Comparison of ENCODE assay signal across 2 cellular contexts in genomic region chr12:109302358-109302757, GRCh38.
TF ChIP-seq lines count a peak whose summit lies in the region.

No MANE protein-coding gene starts in this region.

TF ChIP-seq in SK-N-SH treated with all-trans-retinoic acid at 6 μM for 48 hours, 23 proteins besides CTCF, POLR2A, EP300 and RAD21 (continued from another document):
- TF ChIP-seq, protein P1, sequence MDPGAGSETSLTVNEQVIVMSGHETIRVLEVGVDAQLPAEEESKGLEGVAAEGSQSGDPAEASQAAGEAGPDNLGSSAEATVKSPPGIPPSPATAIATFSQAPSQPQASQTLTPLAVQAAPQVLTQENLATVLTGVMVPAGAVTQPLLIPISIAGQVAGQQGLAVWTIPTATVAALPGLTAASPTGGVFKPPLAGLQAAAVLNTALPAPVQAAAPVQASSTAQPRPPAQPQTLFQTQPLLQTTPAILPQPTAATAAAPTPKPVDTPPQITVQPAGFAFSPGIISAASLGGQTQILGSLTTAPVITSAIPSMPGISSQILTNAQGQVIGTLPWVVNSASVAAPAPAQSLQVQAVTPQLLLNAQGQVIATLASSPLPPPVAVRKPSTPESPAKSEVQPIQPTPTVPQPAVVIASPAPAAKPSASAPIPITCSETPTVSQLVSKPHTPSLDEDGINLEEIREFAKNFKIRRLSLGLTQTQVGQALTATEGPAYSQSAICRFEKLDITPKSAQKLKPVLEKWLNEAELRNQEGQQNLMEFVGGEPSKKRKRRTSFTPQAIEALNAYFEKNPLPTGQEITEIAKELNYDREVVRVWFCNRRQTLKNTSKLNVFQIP (CRISPR knock-in tag; IDR thresholded peaks at IDR 0.05; ENCODE audit: borderline replicate concordance, low read depth), result no peak
- TF ChIP-seq RARB (CRISPR knock-in tag; IDR thresholded peaks at IDR 0.05), result no peak
- TF ChIP-seq ZNF70 (CRISPR knock-in tag; IDR thresholded peaks at IDR 0.05), result no peak
- no peak for TF ChIP-seq ZFP30 (CRISPR knock-in tag; IDR thresholded peaks at IDR 0.05)
- TF ChIP-seq, protein P2, sequence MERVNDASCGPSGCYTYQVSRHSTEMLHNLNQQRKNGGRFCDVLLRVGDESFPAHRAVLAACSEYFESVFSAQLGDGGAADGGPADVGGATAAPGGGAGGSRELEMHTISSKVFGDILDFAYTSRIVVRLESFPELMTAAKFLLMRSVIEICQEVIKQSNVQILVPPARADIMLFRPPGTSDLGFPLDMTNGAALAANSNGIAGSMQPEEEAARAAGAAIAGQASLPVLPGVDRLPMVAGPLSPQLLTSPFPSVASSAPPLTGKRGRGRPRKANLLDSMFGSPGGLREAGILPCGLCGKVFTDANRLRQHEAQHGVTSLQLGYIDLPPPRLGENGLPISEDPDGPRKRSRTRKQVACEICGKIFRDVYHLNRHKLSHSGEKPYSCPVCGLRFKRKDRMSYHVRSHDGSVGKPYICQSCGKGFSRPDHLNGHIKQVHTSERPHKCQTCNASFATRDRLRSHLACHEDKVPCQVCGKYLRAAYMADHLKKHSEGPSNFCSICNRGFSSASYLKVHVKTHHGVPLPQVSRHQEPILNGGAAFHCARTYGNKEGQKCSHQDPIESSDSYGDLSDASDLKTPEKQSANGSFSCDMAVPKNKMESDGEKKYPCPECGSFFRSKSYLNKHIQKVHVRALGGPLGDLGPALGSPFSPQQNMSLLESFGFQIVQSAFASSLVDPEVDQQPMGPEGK (CRISPR knock-in tag; IDR thresholded peaks at IDR 0.05; ENCODE audit: borderline replicate concordance), result no peak
- TF ChIP-seq, protein P3, sequence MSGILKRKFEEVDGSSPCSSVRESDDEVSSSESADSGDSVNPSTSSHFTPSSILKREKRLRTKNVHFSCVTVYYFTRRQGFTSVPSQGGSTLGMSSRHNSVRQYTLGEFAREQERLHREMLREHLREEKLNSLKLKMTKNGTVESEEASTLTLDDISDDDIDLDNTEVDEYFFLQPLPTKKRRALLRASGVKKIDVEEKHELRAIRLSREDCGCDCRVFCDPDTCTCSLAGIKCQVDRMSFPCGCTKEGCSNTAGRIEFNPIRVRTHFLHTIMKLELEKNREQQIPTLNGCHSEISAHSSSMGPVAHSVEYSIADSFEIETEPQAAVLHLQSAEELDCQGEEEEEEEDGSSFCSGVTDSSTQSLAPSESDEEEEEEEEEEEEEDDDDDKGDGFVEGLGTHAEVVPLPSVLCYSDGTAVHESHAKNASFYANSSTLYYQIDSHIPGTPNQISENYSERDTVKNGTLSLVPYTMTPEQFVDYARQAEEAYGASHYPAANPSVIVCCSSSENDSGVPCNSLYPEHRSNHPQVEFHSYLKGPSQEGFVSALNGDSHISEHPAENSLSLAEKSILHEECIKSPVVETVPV (CRISPR knock-in tag; IDR thresholded peaks at IDR 0.05), result no peak
- TF ChIP-seq OSR1 (CRISPR knock-in tag; IDR thresholded peaks at IDR 0.05), result no peak
- TF ChIP-seq, protein P4, sequence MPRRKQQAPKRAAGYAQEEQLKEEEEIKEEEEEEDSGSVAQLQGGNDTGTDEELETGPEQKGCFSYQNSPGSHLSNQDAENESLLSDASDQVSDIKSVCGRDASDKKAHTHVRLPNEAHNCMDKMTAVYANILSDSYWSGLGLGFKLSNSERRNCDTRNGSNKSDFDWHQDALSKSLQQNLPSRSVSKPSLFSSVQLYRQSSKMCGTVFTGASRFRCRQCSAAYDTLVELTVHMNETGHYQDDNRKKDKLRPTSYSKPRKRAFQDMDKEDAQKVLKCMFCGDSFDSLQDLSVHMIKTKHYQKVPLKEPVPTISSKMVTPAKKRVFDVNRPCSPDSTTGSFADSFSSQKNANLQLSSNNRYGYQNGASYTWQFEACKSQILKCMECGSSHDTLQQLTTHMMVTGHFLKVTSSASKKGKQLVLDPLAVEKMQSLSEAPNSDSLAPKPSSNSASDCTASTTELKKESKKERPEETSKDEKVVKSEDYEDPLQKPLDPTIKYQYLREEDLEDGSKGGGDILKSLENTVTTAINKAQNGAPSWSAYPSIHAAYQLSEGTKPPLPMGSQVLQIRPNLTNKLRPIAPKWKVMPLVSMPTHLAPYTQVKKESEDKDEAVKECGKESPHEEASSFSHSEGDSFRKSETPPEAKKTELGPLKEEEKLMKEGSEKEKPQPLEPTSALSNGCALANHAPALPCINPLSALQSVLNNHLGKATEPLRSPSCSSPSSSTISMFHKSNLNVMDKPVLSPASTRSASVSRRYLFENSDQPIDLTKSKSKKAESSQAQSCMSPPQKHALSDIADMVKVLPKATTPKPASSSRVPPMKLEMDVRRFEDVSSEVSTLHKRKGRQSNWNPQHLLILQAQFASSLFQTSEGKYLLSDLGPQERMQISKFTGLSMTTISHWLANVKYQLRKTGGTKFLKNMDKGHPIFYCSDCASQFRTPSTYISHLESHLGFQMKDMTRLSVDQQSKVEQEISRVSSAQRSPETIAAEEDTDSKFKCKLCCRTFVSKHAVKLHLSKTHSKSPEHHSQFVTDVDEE (CRISPR knock-in tag; IDR thresholded peaks at IDR 0.05), result no peak
- TF ChIP-seq ARNTL (CRISPR knock-in tag; IDR thresholded peaks at IDR 0.05; ENCODE audit: borderline replicate concordance, low read depth), result no peak
- no peak for TF ChIP-seq GLIS3 (CRISPR knock-in tag; IDR thresholded peaks at IDR 0.05)
- TF ChIP-seq PPARA (CRISPR knock-in tag; IDR thresholded peaks at IDR 0.05; ENCODE audit: borderline replicate concordance), result no peak

TF ChIP-seq in SK-N-SH, 30 proteins besides CTCF, POLR2A, EP300 and RAD21 (continued from another document):
- TF ChIP-seq, protein P5, sequence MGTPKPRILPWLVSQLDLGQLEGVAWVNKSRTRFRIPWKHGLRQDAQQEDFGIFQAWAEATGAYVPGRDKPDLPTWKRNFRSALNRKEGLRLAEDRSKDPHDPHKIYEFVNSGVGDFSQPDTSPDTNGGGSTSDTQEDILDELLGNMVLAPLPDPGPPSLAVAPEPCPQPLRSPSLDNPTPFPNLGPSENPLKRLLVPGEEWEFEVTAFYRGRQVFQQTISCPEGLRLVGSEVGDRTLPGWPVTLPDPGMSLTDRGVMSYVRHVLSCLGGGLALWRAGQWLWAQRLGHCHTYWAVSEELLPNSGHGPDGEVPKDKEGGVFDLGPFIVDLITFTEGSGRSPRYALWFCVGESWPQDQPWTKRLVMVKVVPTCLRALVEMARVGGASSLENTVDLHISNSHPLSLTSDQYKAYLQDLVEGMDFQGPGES (IDR thresholded peaks at IDR 0.05; ENCODE audit: low read depth, low read length), result no peak
- TF ChIP-seq RFX5 (IDR thresholded peaks at IDR 0.05; ENCODE audit: low read length), result no peak
- TF ChIP-seq TCF12 (IDR thresholded peaks at IDR 0.05), result no peak
- TF ChIP-seq EZH2phosphoT487 (IDR thresholded peaks at IDR 0.05; ENCODE audit: borderline replicate concordance, low read depth), result no peak
- no peak for TF ChIP-seq NRF1 (IDR thresholded peaks at IDR 0.05; ENCODE audit: low read depth, low read length)
- TF ChIP-seq RCOR1 (IDR thresholded peaks at IDR 0.05; ENCODE audit: low read length), result no peak
- TF ChIP-seq SIN3A (IDR thresholded peaks at IDR 0.05; ENCODE audit: borderline replicate concordance, low read depth, low read length), result no peak
TF ChIP-seq in SK-N-SH: peak in this region for 0.
